Comparison of ENCODE assay signal across 29 cellular contexts in genomic region chr16:19549688-19550087, GRCh38.
"Had no signal": no experiment of that assay in that cellular context is flagged by ENCODE, and none has a peak within 500 bp of the region (broad histone marks: within the 10 kb centered on the region; RNA-seq: fewer than 3 reads in every experiment).

No MANE protein-coding gene starts in this region.

- H3K9me3 ChIP-seq: left lung, lower lobe of right lung, pancreas, prostate gland, sigmoid colon, spleen, thoracic aorta, tibial artery, upper lobe of right lung had no signal

- H3K36me3 Mint-ChIP-seq: stimulated activated memory B cell treated with anti-CD40 and anti-IgM and Interleukin-4, amounts not matched to agents 10 μg/mL and 1 μg/mL and 100 μg/mL, for 72 hours had no signal

- H3K4me1 Mint-ChIP-seq: nephron had no signal

- H3K27ac ChIP-seq: left lung, lower lobe of right lung, pancreas, prostate gland, sigmoid colon, spleen, thoracic aorta, tibial artery, upper lobe of right lung had no signal

- H3K36me3 ChIP-seq: prostate gland had no signal

- DNase-seq: hippocampal formation; left colon; left lung; lower lobe of right lung; mammary epithelial cell; mesenchymal stem cell; naive thymus-derived CD8-positive, alpha-beta T cell; nucleus accumbens; pancreas; posterior cingulate gyrus; retina; right cardiac atrium; sigmoid colon; small intestine; spleen; stimulated activated CD4-positive, alpha-beta T cell treated with anti-CD3 and anti-CD28 coated beads, Interleukin-4, amount 100 ng/mL, for 24 hours; stimulated activated naive CD4-positive, alpha-beta T cell treated with Interleukin-2 at 50 U/mL for 16 hours; stimulated activated naive CD8-positive, alpha-beta T cell treated with anti-CD3 and anti-CD28 coated beads, Interleukin-15, amount 100 ng/mL, for 72 hours; substantia nigra; tibial artery; trophoblast cell; upper lobe of right lung had no signal

- H3K27ac Mint-ChIP-seq: naive thymus-derived CD8-positive, alpha-beta T cell; nephron; stimulated activated memory B cell treated with anti-CD40 and anti-IgM and Interleukin-4, amounts not matched to agents 10 μg/mL and 1 μg/mL and 100 μg/mL, for 72 hours had no signal

- H3K9me3 Mint-ChIP-seq: naive thymus-derived CD8-positive, alpha-beta T cell; nephron; neural crest cell; stimulated activated memory B cell treated with anti-CD40 and anti-IgM and Interleukin-4, amounts not matched to agents 10 μg/mL and 1 μg/mL and 100 μg/mL, for 72 hours; stimulated activated naive CD8-positive, alpha-beta T cell treated with anti-CD3 and anti-CD28 coated beads, Interleukin-15, amount 100 ng/mL, for 72 hours had no signal

- H3K27me3 ChIP-seq: left lung, pancreas, sigmoid colon, spleen, tibial artery, upper lobe of right lung had no signal

- H3K4me3 Mint-ChIP-seq: naive thymus-derived CD8-positive, alpha-beta T cell; nephron; neural crest cell; stimulated activated memory B cell treated with anti-CD40 and anti-IgM and Interleukin-4, amounts not matched to agents 10 μg/mL and 1 μg/mL and 100 μg/mL, for 72 hours; stimulated activated naive CD8-positive, alpha-beta T cell treated with anti-CD3 and anti-CD28 coated beads, Interleukin-15, amount 100 ng/mL, for 72 hours had no signal

- H3K27me3 Mint-ChIP-seq: naive thymus-derived CD8-positive, alpha-beta T cell; stimulated activated memory B cell treated with anti-CD40 and anti-IgM and Interleukin-4, amounts not matched to agents 10 μg/mL and 1 μg/mL and 100 μg/mL, for 72 hours; stimulated activated naive CD8-positive, alpha-beta T cell treated with anti-CD3 and anti-CD28 coated beads, Interleukin-15, amount 100 ng/mL, for 72 hours had no signal

- H3K4me1 ChIP-seq: prostate gland had no signal

- H3K4me3 ChIP-seq: left lung, lower lobe of right lung, pancreas, prostate gland, sigmoid colon, spleen, thoracic aorta, tibial artery, upper lobe of right lung had no signal

- FAIRE-seq: keratinocyte, small intestine, urothelium cell line had no signal

- ATAC-seq: left colon; left lung; lower lobe of right lung; naive thymus-derived CD8-positive, alpha-beta T cell; pancreas; right cardiac atrium; stimulated activated memory B cell treated with anti-CD40 and anti-IgM and Interleukin-4, amounts not matched to agents 10 μg/mL and 1 μg/mL and 100 μg/mL, for 72 hours; stimulated activated naive CD8-positive, alpha-beta T cell treated with anti-CD3 and anti-CD28 coated beads, Interleukin-15, amount 100 ng/mL, for 72 hours; upper lobe of right lung had no signal
